ENCODE assay signal across 25 cellular contexts in genomic region chr2:166959556-166959955, GRCh38.
"Had no signal": no experiment of that assay in that cellular context is flagged by ENCODE, and none has a peak within 500 bp of the region (broad histone marks: within the 10 kb centered on the region; RNA-seq: fewer than 3 reads in every experiment).

No MANE protein-coding gene starts in this region.

- ATAC-seq: activated CD8-positive, alpha-beta memory T cell treated with anti-CD3 and anti-CD28 coated beads, Interleukin-2, amount 10 ng/mL, durations not matched to agents 7 days and 5 days; activated naive CD4-positive, alpha-beta T cell treated with anti-CD3 and anti-CD28 coated beads, Interleukin-2, amount 50 U/mL, for 72 hours; activated naive CD8-positive, alpha-beta T cell treated with anti-CD3 and anti-CD28 coated beads, Interleukin-2, amount 50 U/mL, for 24 hours; T-cell had no signal

- H2AFZ ChIP-seq: PC-9 had no signal

- H3K9me3 Mint-ChIP-seq: activated CD4-positive, alpha-beta T cell treated with anti-CD3 and anti-CD28 coated beads, Interleukin-2, amount 10 ng/mL, durations not matched to agents 24 days and 14 days; activated naive CD8-positive, alpha-beta T cell treated with anti-CD3 and anti-CD28 coated beads, Interleukin-2, amount 50 U/mL, for 24 hours; activated T-cell treated with anti-CD3 and anti-CD28 coated beads, Interleukin-2, amount 50 U/mL, for 24 hours; activated T-helper 1 cell treated with anti-CD3 and anti-CD28 coated beads, Interleukin-12 subunit alpha, Interleukin-12 subunit beta, Interleukin-2, Interleukin-4 antibody, amounts not matched to agents 30 ng/mL and 10 ng/mL and 1 ng/mL, durations not matched to agents 14 hours and 24 hours and 36 hours; brain; T-cell had no signal

- DNase-seq: activated CD4-positive, alpha-beta T cell treated with anti-CD3 and anti-CD28 coated beads, Interleukin-2, amount 10 ng/mL, durations not matched to agents 24 days and 14 days; activated CD4-positive, alpha-beta T cell treated with anti-CD3 and anti-CD28 coated beads, Interleukin-2, amount 50 U/mL, for 48 hours; activated CD4-positive, CD25-positive, alpha-beta regulatory T cell treated with anti-CD3 and anti-CD28 coated beads, Interleukin-2, amount 50 U/mL, for 72 hours; activated CD8-positive, alpha-beta memory T cell treated with anti-CD3 and anti-CD28 coated beads, Interleukin-2, amount 10 ng/mL, durations not matched to agents 7 days and 5 days; activated effector memory CD4-positive, alpha-beta T cell treated with Interleukin-2 at 50 U/mL for 16 hours; activated naive CD4-positive, alpha-beta T cell treated with Interleukin-2 at 50 U/mL for 16 hours; activated naive CD8-positive, alpha-beta T cell treated with anti-CD3 and anti-CD28 coated beads, Interleukin-2, amount 50 U/mL, for 24 hours; activated T-cell treated with anti-CD3 and anti-CD28 coated beads, Interleukin-2, amount 50 U/mL, for 24 hours; amniotic stem cell; NCI-H1092; NCI-H1417; NCI-H2029; NCI-H2107; NCI-H345; NCI-H510A; NCI-H526 treated with DMSO at 0.1 percent for 48 hours; PC-9; SHP77 treated with DMSO at 0.1 percent for 48 hours; T-cell; T-helper 2 cell had no signal

- H3K4me3 ChIP-seq: PC-9 had no signal

- H3K4me1 Mint-ChIP-seq: activated CD4-positive, alpha-beta T cell treated with anti-CD3 and anti-CD28 coated beads, Interleukin-2, amount 10 ng/mL, durations not matched to agents 24 days and 14 days; activated CD8-positive, alpha-beta memory T cell treated with anti-CD3 and anti-CD28 coated beads, Interleukin-2, amount 10 ng/mL, durations not matched to agents 7 days and 5 days; activated naive CD8-positive, alpha-beta T cell treated with anti-CD3 and anti-CD28 coated beads, Interleukin-2, amount 50 U/mL, for 24 hours; central memory CD8-positive, alpha-beta T cell had no signal

- H3K27ac Mint-ChIP-seq: activated CD4-positive, alpha-beta T cell treated with anti-CD3 and anti-CD28 coated beads, Interleukin-2, amount 10 ng/mL, durations not matched to agents 24 days and 14 days; activated CD8-positive, alpha-beta memory T cell treated with anti-CD3 and anti-CD28 coated beads, Interleukin-2, amount 10 ng/mL, durations not matched to agents 7 days and 5 days; activated naive CD4-positive, alpha-beta T cell treated with anti-CD3 and anti-CD28 coated beads, Interleukin-2, amount 50 U/mL, for 72 hours; activated naive CD8-positive, alpha-beta T cell treated with anti-CD3 and anti-CD28 coated beads, Interleukin-2, amount 50 U/mL, for 24 hours; activated T-cell treated with anti-CD3 and anti-CD28 coated beads, Interleukin-2, amount 50 U/mL, for 24 hours; activated T-helper 1 cell treated with anti-CD3 and anti-CD28 coated beads, Interleukin-12 subunit alpha, Interleukin-12 subunit beta, Interleukin-2, Interleukin-4 antibody, amounts not matched to agents 30 ng/mL and 10 ng/mL and 1 ng/mL, durations not matched to agents 14 hours and 24 hours and 36 hours; T-cell had no signal

- H3K27me3 Mint-ChIP-seq: activated CD4-positive, alpha-beta T cell treated with anti-CD3 and anti-CD28 coated beads, Interleukin-2, amount 10 ng/mL, durations not matched to agents 24 days and 14 days; activated CD8-positive, alpha-beta memory T cell treated with anti-CD3 and anti-CD28 coated beads, Interleukin-2, amount 10 ng/mL, durations not matched to agents 7 days and 5 days; activated naive CD8-positive, alpha-beta T cell treated with anti-CD3 and anti-CD28 coated beads, Interleukin-2, amount 50 U/mL, for 24 hours; activated T-cell treated with anti-CD3 and anti-CD28 coated beads, Interleukin-2, amount 50 U/mL, for 24 hours; brain; central memory CD8-positive, alpha-beta T cell; T-cell had no signal

- H3K27ac ChIP-seq: KMS-11, PC-9 had no signal

- H3K36me3 Mint-ChIP-seq: activated CD8-positive, alpha-beta memory T cell treated with anti-CD3 and anti-CD28 coated beads, Interleukin-2, amount 10 ng/mL, durations not matched to agents 7 days and 5 days; activated naive CD4-positive, alpha-beta T cell treated with anti-CD3 and anti-CD28 coated beads, Interleukin-2, amount 50 U/mL, for 72 hours; brain; T-cell had no signal

- H3K4me3 Mint-ChIP-seq: activated CD4-positive, alpha-beta T cell treated with anti-CD3 and anti-CD28 coated beads, Interleukin-2, amount 10 ng/mL, durations not matched to agents 24 days and 14 days; activated CD8-positive, alpha-beta memory T cell treated with anti-CD3 and anti-CD28 coated beads, Interleukin-2, amount 10 ng/mL, durations not matched to agents 7 days and 5 days; activated naive CD8-positive, alpha-beta T cell treated with anti-CD3 and anti-CD28 coated beads, Interleukin-2, amount 50 U/mL, for 24 hours; activated T-cell treated with anti-CD3 and anti-CD28 coated beads, Interleukin-2, amount 50 U/mL, for 24 hours; activated T-helper 1 cell treated with anti-CD3 and anti-CD28 coated beads, Interleukin-12 subunit alpha, Interleukin-12 subunit beta, Interleukin-2, Interleukin-4 antibody, amounts not matched to agents 30 ng/mL and 10 ng/mL and 1 ng/mL, durations not matched to agents 14 hours and 24 hours and 36 hours; central memory CD8-positive, alpha-beta T cell; T-cell had no signal
